Comparison of ENCODE assay signal across 3 cellular contexts in the genomic region with DNA sequence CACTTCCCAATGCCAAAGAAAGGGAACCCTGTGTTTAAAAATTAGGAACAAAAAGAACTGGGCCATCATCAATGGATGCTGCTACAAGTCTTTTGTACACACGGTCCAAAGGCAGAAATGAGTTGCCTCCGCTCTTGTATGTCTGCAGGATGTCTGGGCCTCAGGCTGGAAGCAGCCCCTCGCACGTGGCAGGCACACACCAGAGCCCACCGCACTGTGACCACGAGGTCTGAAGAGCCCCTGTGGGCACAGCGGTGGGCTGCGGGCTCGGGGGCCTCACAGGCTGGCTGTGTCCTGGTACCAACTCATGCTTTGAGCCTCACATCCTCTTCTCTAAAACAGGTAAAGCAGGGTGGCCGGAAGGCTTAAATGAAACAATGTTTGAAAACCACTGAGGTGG.
A peak's percentile ranks its signal among the peaks of the same experiment; 100 is the strongest.
TF ChIP-seq lines count a peak whose summit lies in the region.

No MANE protein-coding gene starts in this region.

TF ChIP-seq in SK-N-SH, 30 proteins besides CTCF, POLR2A, EP300 and RAD21:
- no peak for TF ChIP-seq FOXJ3 (CRISPR knock-in tag; IDR thresholded peaks at IDR 0.05)
- no peak for TF ChIP-seq REST (IDR thresholded peaks at IDR 0.05; ENCODE audit: low read depth, low read length)
- no peak for TF ChIP-seq EZH2phosphoT487 (IDR thresholded peaks at IDR 0.05; ENCODE audit: borderline replicate concordance, low read depth)
- TF ChIP-seq TAF1 (IDR thresholded peaks at IDR 0.05; ENCODE audit: borderline replicate concordance, low read depth, low read length): no peak
- no peak for TF ChIP-seq JUND (IDR thresholded peaks at IDR 0.05)
- TF ChIP-seq TCF12 (IDR thresholded peaks at IDR 0.05): no peak
- TF ChIP-seq FOSL2 (IDR thresholded peaks at IDR 0.05; ENCODE audit: borderline replicate concordance, low read depth): no peak
- no peak for TF ChIP-seq SIN3A (IDR thresholded peaks at IDR 0.05; ENCODE audit: borderline replicate concordance, low read depth, low read length)
- TF ChIP-seq MEF2A (IDR thresholded peaks at IDR 0.05; ENCODE audit: borderline replicate concordance, low read depth): no peak
- TF ChIP-seq RCOR1 (IDR thresholded peaks at IDR 0.05; ENCODE audit: low read length): no peak
- TF ChIP-seq MXI1 (IDR thresholded peaks at IDR 0.05; ENCODE audit: low read depth, low read length): no peak
- TF ChIP-seq NRF1 (IDR thresholded peaks at IDR 0.05; ENCODE audit: low read depth, low read length): no peak

TF ChIP-seq in SK-N-SH treated with all-trans-retinoic acid at 6 μM for 48 hours, 23 proteins besides CTCF, POLR2A, EP300 and RAD21:
- no peak for TF ChIP-seq RARB (CRISPR knock-in tag; IDR thresholded peaks at IDR 0.05)
- no peak for TF ChIP-seq SNAI2 (CRISPR knock-in tag; IDR thresholded peaks at IDR 0.05)
- TF ChIP-seq ZNF565 (CRISPR knock-in tag; conservative IDR thresholded peaks at IDR 0.05; ENCODE audit: low read depth): no peak
- TF ChIP-seq CSRNP3 (CRISPR knock-in tag; IDR thresholded peaks at IDR 0.05): no peak
- TF ChIP-seq OSR1 (CRISPR knock-in tag; IDR thresholded peaks at IDR 0.05): no peak
- no peak for TF ChIP-seq ZNF70 (CRISPR knock-in tag; IDR thresholded peaks at IDR 0.05)
- TF ChIP-seq ARNTL (CRISPR knock-in tag; IDR thresholded peaks at IDR 0.05; ENCODE audit: borderline replicate concordance, low read depth): no peak
- no peak for TF ChIP-seq GLIS3 (CRISPR knock-in tag; IDR thresholded peaks at IDR 0.05)
- no peak for TF ChIP-seq ISL1 (CRISPR knock-in tag; IDR thresholded peaks at IDR 0.05)
- no peak for TF ChIP-seq ESRRG (CRISPR knock-in tag; IDR thresholded peaks at IDR 0.05)
- TF ChIP-seq PATZ1 (CRISPR knock-in tag; IDR thresholded peaks at IDR 0.05; ENCODE audit: borderline replicate concordance): no peak
- no peak for TF ChIP-seq CREB5 (CRISPR knock-in tag; IDR thresholded peaks at IDR 0.05; ENCODE audit: low read depth)
- no peak for TF ChIP-seq CSDC2 (CRISPR knock-in tag; IDR thresholded peaks at IDR 0.05)
- TF ChIP-seq TOX (CRISPR knock-in tag; IDR thresholded peaks at IDR 0.05; ENCODE audit: borderline replicate concordance): no peak

TF ChIP-seq in HepG2, 621 proteins besides CTCF, POLR2A, EP300 and RAD21:
- TF ChIP-seq MNT (IDR thresholded peaks at IDR 0.05) (0 out of 2 replicates have a peak, but pooled peaks have one; percentile 46), ZNF7 (CRISPR knock-in tag; IDR thresholded peaks at IDR 0.05) (no peak)
